Comparison of ENCODE assay signal across 7 cellular contexts in genomic region chrX:40267334-40268118, GRCh38.
DNase-seq lines count a peak whose midpoint lies in the region; ATAC-seq and TF ChIP-seq lines count a peak whose summit lies in the region.

No MANE protein-coding gene starts in this region.

- H3K4me2 ChIP-seq in parathyroid adenoma (ENCODE audit: low read length) = peak overlapping the region; percentile 57

- ATAC-seq in GM19043 (IDR thresholded peaks at IDR 0.05; ENCODE audit: low read depth, unreplicated experiment) = peak; percentile 35

- DNase-seq in OCI-M1 (lab: John Stamatoyannopoulos, UW) (peak; percentile 54), epithelial cell of proximal tubule (ENCODE audit: low read depth) (no peak), ACHN (no peak), NCI-H226 (no peak)
- DNase-seq in stimulated activated CD4-positive, alpha-beta T cell treated with anti-CD3 and anti-CD28 coated beads, Interleukin-2, amount 100 ng/mL, for 48 hours = no peak

- TF ChIP-seq CTCF in epithelial cell of proximal tubule (conservative IDR thresholded peaks at IDR 0.05; ENCODE audit: low read depth, low read length) (no peak), parathyroid adenoma (IDR thresholded peaks at IDR 0.05) (no peak)

- peaks cover 3% of the 10 kb centered on the region for H3K4me1 ChIP-seq in parathyroid adenoma

- H3K9ac ChIP-seq in parathyroid adenoma = no peak overlapping the region

- H2AFZ ChIP-seq in parathyroid adenoma = peak overlapping the region; percentile 88

- H3K9me3 ChIP-seq in parathyroid adenoma (ENCODE audit: control insufficient read depth, low read length) = no peaks in the 10 kb centered on the region

- no peaks in the 10 kb centered on the region for H3K36me3 ChIP-seq in parathyroid adenoma (ENCODE audit: control insufficient read depth, insufficient read depth, low read length)

- peak overlapping the region; percentile 24 for H3K27ac ChIP-seq in parathyroid adenoma

- in situ Hi-C loops in ACHN (cut with HindIII; ENCODE audit: low pct_ligation_motif_present, low pct_unique_long_range_greater_than_20kb, low sequenced_read_pairs) = no loop called here

- no peaks in the 10 kb centered on the region for H3K27me3 ChIP-seq in parathyroid adenoma (ENCODE audit: control insufficient read depth, insufficient read depth, low read length)

- H3K79me2 ChIP-seq in parathyroid adenoma = no peaks in the 10 kb centered on the region

- H3K4me3 ChIP-seq in epithelial cell of proximal tubule (ENCODE audit: low read depth, low read length) (peak overlapping the region; percentile 57), parathyroid adenoma (ENCODE audit: low read depth, low read length) (peak overlapping the region; percentile 43)
